ENCODE assay signal across 9 cellular contexts in genomic region chr21:29182674-29183073, GRCh38. TPM values are rescaled to one million over a fixed set of nuclear protein-coding genes. Genes with fewer than 3 reads are reported as not detected.
A peak's percentile ranks its signal among the peaks of the same experiment; 100 is the strongest.
DNase-seq lines count a peak whose midpoint lies in the region; ATAC-seq and TF ChIP-seq lines count a peak whose summit lies in the region.
"Had no signal": no experiment of that assay in that cellular context is flagged by ENCODE, and none has a peak within 500 bp of the region (broad histone marks: within the 10 kb centered on the region; RNA-seq: fewer than 3 reads in every experiment).

No MANE protein-coding gene starts in this region.

- H3K9me3 Mint-ChIP-seq in activated CD4-positive, alpha-beta T cell treated with anti-CD3 and anti-CD28 coated beads, Interleukin-2, amount 10 ng/mL, durations not matched to agents 24 days and 14 days: peaks cover 8% of the 10 kb centered on the region
- H3K9me3 Mint-ChIP-seq in activated CD4-positive, alpha-beta T cell treated with anti-CD3 and anti-CD28 coated beads, Interleukin-2, amount 10 ng/mL, durations not matched to agents 7 days and 5 days: no peaks in the 10 kb centered on the region

- peak in 1 of 2 donors; percentile 34 for ATAC-seq in lower lobe of right lung

- no peak for TF ChIP-seq CTCF in ascending aorta (IDR thresholded peaks at IDR 0.05)
- no peak for TF ChIP-seq CTCF in lower lobe of right lung (IDR thresholded peaks at IDR 0.05)
- TF ChIP-seq CTCF in tibial artery (IDR thresholded peaks at IDR 0.05): no peak
- TF ChIP-seq CTCF in BE2C (IDR thresholded peaks at IDR 0.05; ENCODE audit: low read depth, low read length): no peak

- H3K36me3 ChIP-seq in ascending aorta: no peaks in the 10 kb centered on the region
- no peaks in the 10 kb centered on the region for H3K36me3 ChIP-seq in lower lobe of right lung
- no peaks in the 10 kb centered on the region for H3K36me3 ChIP-seq in tibial artery
- H3K36me3 ChIP-seq in BE2C: no peaks in the 10 kb centered on the region

- H3K4me3 ChIP-seq in ascending aorta (peak overlapping the region; percentile 47 to 58), lower lobe of right lung (no peak overlapping the region), tibial artery (peak overlapping the region; percentile 42 to 44), BE2C (ENCODE audit: low read depth, low read length) (no peak overlapping the region)

- DNase-seq in activated CD4-positive, alpha-beta T cell treated with anti-CD3 and anti-CD28 coated beads, Interleukin-2, amount 10 ng/mL, durations not matched to agents 24 days and 14 days: no peak
- no peak for DNase-seq in activated CD4-positive, alpha-beta T cell treated with anti-CD3 and anti-CD28 coated beads, Interleukin-2, amount 10 ng/mL, durations not matched to agents 7 days and 5 days
- no peak for DNase-seq in ascending aorta (ENCODE audit: low spot score in 2 of 2)
- no peak for DNase-seq in lower lobe of right lung
- DNase-seq in tibial artery: no peak
- no peak for DNase-seq in COLO668 (lab: John Stamatoyannopoulos, UW; ENCODE audit: unreplicated experiment)
- no peak for DNase-seq in BE2C
- DNase-seq in NCI-H526 (lab: John Stamatoyannopoulos, UW): no peak
- DNase-seq: NCI-H524 treated with DMSO at 0.1 percent for 48 hours had no signal

- H3K4me3 Mint-ChIP-seq in activated CD4-positive, alpha-beta T cell treated with anti-CD3 and anti-CD28 coated beads, Interleukin-2, amount 10 ng/mL, durations not matched to agents 24 days and 14 days: peak overlapping the region; percentile 77
- no peak overlapping the region for H3K4me3 Mint-ChIP-seq in activated CD4-positive, alpha-beta T cell treated with anti-CD3 and anti-CD28 coated beads, Interleukin-2, amount 10 ng/mL, durations not matched to agents 7 days and 5 days

- H3K27ac ChIP-seq in ascending aorta (peak overlapping the region; percentile 91 to 95), lower lobe of right lung (peak overlapping the region; percentile 78), tibial artery (peak overlapping the region; percentile 71 to 82)

- H3K27me3 ChIP-seq in ascending aorta (no peaks in the 10 kb centered on the region), lower lobe of right lung (ENCODE audit: low read depth) (no peaks in the 10 kb centered on the region), tibial artery (no peaks in the 10 kb centered on the region), BE2C (no peaks in the 10 kb centered on the region)

- H3K27me3 Mint-ChIP-seq in activated CD4-positive, alpha-beta T cell treated with anti-CD3 and anti-CD28 coated beads, Interleukin-2, amount 10 ng/mL, durations not matched to agents 24 days and 14 days: no peaks in the 10 kb centered on the region
- H3K27me3 Mint-ChIP-seq in activated CD4-positive, alpha-beta T cell treated with anti-CD3 and anti-CD28 coated beads, Interleukin-2, amount 10 ng/mL, durations not matched to agents 7 days and 5 days: no peaks in the 10 kb centered on the region

- CTCF ChIA-PET in activated CD4-positive, alpha-beta T cell treated with anti-CD3 and anti-CD28 coated beads, Interleukin-2, amount 10 ng/mL, durations not matched to agents 7 days and 5 days (lab: Charles Lee): interaction anchor here (1.0 to 1.4 kb wide), 2 partner anchors 9 to 59 kb away, joined by 3 to 4 read pairs; no protein-coding TSS in a partner anchor

- H3K9me3 ChIP-seq in ascending aorta: no peaks in the 10 kb centered on the region
- H3K9me3 ChIP-seq in lower lobe of right lung: no peaks in the 10 kb centered on the region
- no peaks in the 10 kb centered on the region for H3K9me3 ChIP-seq in tibial artery
- H3K9me3 ChIP-seq in BE2C: no peaks in the 10 kb centered on the region

- no peaks in the 10 kb centered on the region for H3K36me3 Mint-ChIP-seq in activated CD4-positive, alpha-beta T cell treated with anti-CD3 and anti-CD28 coated beads, Interleukin-2, amount 10 ng/mL, durations not matched to agents 24 days and 14 days (ENCODE audit: low read depth)
- no peaks in the 10 kb centered on the region for H3K36me3 Mint-ChIP-seq in activated CD4-positive, alpha-beta T cell treated with anti-CD3 and anti-CD28 coated beads, Interleukin-2, amount 10 ng/mL, durations not matched to agents 7 days and 5 days (ENCODE audit: low read depth)

- intact Hi-C loops in activated CD4-positive, alpha-beta T cell treated with anti-CD3 and anti-CD28 coated beads, Interleukin-2, amount 10 ng/mL, durations not matched to agents 24 days and 14 days (cut with micrococcal nuclease): loop anchor here (2.0 kb wide), 1 partner anchor 14 kb away; no protein-coding TSS in a partner anchor
- intact Hi-C loops in ascending aorta (cut with DNase I): loop anchor here (2.0 to 5.0 kb wide), 2 partner anchors 20 to 160 kb away; no protein-coding TSS in a partner anchor
- intact Hi-C loops in lower lobe of right lung (cut with DNase I): no loop called here
- intact Hi-C loops in tibial artery (cut with DNase I; ENCODE audit: low total_unique reads): no loop called here

- peaks cover 25% of the 10 kb centered on the region for H3K4me1 Mint-ChIP-seq in activated CD4-positive, alpha-beta T cell treated with anti-CD3 and anti-CD28 coated beads, Interleukin-2, amount 10 ng/mL, durations not matched to agents 24 days and 14 days
- H3K4me1 Mint-ChIP-seq in activated CD4-positive, alpha-beta T cell treated with anti-CD3 and anti-CD28 coated beads, Interleukin-2, amount 10 ng/mL, durations not matched to agents 7 days and 5 days: peaks cover 14% of the 10 kb centered on the region

- no peak overlapping the region for H3K27ac Mint-ChIP-seq in activated CD4-positive, alpha-beta T cell treated with anti-CD3 and anti-CD28 coated beads, Interleukin-2, amount 10 ng/mL, durations not matched to agents 24 days and 14 days
- no peak overlapping the region for H3K27ac Mint-ChIP-seq in activated CD4-positive, alpha-beta T cell treated with anti-CD3 and anti-CD28 coated beads, Interleukin-2, amount 10 ng/mL, durations not matched to agents 7 days and 5 days

- POLR2A ChIA-PET in activated CD4-positive, alpha-beta T cell treated with anti-CD3 and anti-CD28 coated beads, Interleukin-2, amount 10 ng/mL, durations not matched to agents 7 days and 5 days (lab: Charles Lee): no interaction called here

- H3K4me1 ChIP-seq in ascending aorta: peaks cover 0 to 23% of the 10 kb centered on the region in 2 donors
- peaks cover 33% of the 10 kb centered on the region for H3K4me1 ChIP-seq in lower lobe of right lung
- H3K4me1 ChIP-seq in tibial artery: peaks cover 0 to 44% (median 17%) of the 10 kb centered on the region in 4 donors
- H3K4me1 ChIP-seq in BE2C: no peaks in the 10 kb centered on the region

RNA-seq across cellular contexts. Expression of gene MAP3K7CL, which starts 52.2 kb away (rescaled TPM):
- 4.0 and 4.3 TPM in 2 replicates for total RNA-seq in activated CD4-positive, alpha-beta T cell treated with anti-CD3 and anti-CD28 coated beads, Interleukin-2, amount 10 ng/mL, durations not matched to agents 24 days and 14 days
- 1 to 10 TPM; 5.0 to 6.6 TPM for total RNA-seq in activated CD4-positive, alpha-beta T cell treated with anti-CD3 and anti-CD28 coated beads, Interleukin-2, amount 10 ng/mL, durations not matched to agents 7 days and 5 days
- total RNA-seq in ascending aorta (6.9 TPM), lower lobe of right lung (8.3 TPM)
- polyA plus RNA-seq in BE2C (2012; ENCODE audit: insufficient read depth, insufficient read length, low read depth): 0.39 TPM

Comparison
In these comparisons a context has a peak if more than half of its experiments do, and no peak if none do; other contexts are left out.
1. H3K4me3 ChIP-seq: peak in ascending aorta (2 of 2) and tibial artery (2 of 2); none in lower lobe of right lung (single experiment) and BE2C (single experiment).
2. intact Hi-C loops: an anchor here in activated CD4-positive, alpha-beta T cell treated with anti-CD3 and anti-CD28 coated beads, Interleukin-2, amount 10 ng/mL, durations not matched to agents 24 days and 14 days (2.0 kb wide) and ascending aorta (2.0 to 5.0 kb wide); none called in lower lobe of right lung and tibial artery.
3. Peak in every context shown above with its lines, with median percentiles within 50 percentile points of each other: H3K27ac ChIP-seq.